Comparison of ENCODE assay signal across 12 cellular contexts in the genomic region with DNA sequence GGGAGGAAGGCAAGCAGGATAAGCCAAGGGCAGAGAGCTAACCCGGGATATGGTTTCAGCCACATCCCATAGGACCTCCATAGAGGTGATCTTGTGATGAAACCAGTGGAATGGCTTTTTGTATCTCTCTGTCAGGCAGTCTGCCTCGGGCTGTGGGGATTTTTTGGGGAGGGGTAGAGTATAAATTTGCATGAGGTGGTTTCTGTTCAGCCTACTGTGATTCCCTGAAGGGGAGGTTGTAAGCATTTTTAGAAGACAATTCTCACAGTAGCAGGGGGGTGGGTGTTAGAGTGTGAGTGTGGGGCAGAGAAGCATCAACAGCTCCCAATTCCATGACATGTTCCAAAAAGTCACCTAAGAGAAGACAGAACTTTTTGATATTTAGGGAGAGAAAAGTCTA. TPM values are rescaled to one million over a fixed set of nuclear protein-coding genes. Genes with fewer than 3 reads are reported as not detected.
DNase-seq lines count a peak whose midpoint lies in the region; ATAC-seq, FAIRE-seq and TF ChIP-seq lines count a peak whose summit lies in the region.
"Had no signal": no experiment of that assay in that cellular context is flagged by ENCODE, and none has a peak within 500 bp of the region (broad histone marks: within the 10 kb centered on the region; RNA-seq: fewer than 3 reads in every experiment).

No MANE protein-coding gene starts in this region.

- CTCF ChIA-PET in HepG2 (lab: Yijun Ruan, JAX; ENCODE audit: low intra/inter-chr PET ratio, low total read pairs) = no interaction called here

- no peaks in the 10 kb centered on the region for H3K4me1 ChIP-seq in HepG2 (ENCODE audit: insufficient read depth, low read length)

- no peak overlapping the region for H3K4me2 ChIP-seq in HepG2 (ENCODE audit: low read depth, low read length)

- no peak for TF ChIP-seq RAD21 in HepG2 (CRISPR knock-in tag; IDR thresholded peaks at IDR 0.05)

- peak overlapping the region; percentile 29 to 68 for H3K4me3 Mint-ChIP-seq in stimulated activated naive B cell treated with anti-CD40 and anti-IgM and Interleukin-4, amounts not matched to agents 10 μg/mL and 1 μg/mL and 100 μg/mL, for 72 hours
- H3K4me3 Mint-ChIP-seq: activated naive CD8-positive, alpha-beta T cell treated with anti-CD3 and anti-CD28 coated beads, Interleukin-2, amount 10 ng/mL, durations not matched to agents 7 days and 5 days had no signal

- no peak overlapping the region for H3K27ac Mint-ChIP-seq in stimulated activated naive B cell treated with anti-CD40 and anti-IgM and Interleukin-4, amounts not matched to agents 10 μg/mL and 1 μg/mL and 100 μg/mL, for 72 hours
- H3K27ac Mint-ChIP-seq: activated naive CD8-positive, alpha-beta T cell treated with anti-CD3 and anti-CD28 coated beads, Interleukin-2, amount 10 ng/mL, durations not matched to agents 7 days and 5 days had no signal

- H3K79me2 ChIP-seq in HepG2 (ENCODE audit: insufficient read depth, low read length) = no peaks in the 10 kb centered on the region

- in situ Hi-C loops in HepG2 (cut with HindIII; ENCODE audit: extremely low pct_ligation_motif_present, low pct_unique_long_range_greater_than_20kb) = no loop called here

- no peaks in the 10 kb centered on the region for H3K27me3 Mint-ChIP-seq in stimulated activated naive B cell treated with anti-CD40 and anti-IgM and Interleukin-4, amounts not matched to agents 10 μg/mL and 1 μg/mL and 100 μg/mL, for 72 hours

- no peak overlapping the region for H2AFZ ChIP-seq in HepG2 (ENCODE audit: low read length)

- H4K20me1 ChIP-seq in HepG2 (ENCODE audit: insufficient read depth, low read length) = no peaks in the 10 kb centered on the region

- TF ChIP-seq POLR2A in HepG2 (IDR thresholded peaks at IDR 0.05; ENCODE audit: insufficient read depth in 1 of 2, low read depth in 2 of 2, low read length in 2 of 2) = no peak

- intact Hi-C loops in HepG2 (cut with micrococcal nuclease; ENCODE audit: unreplicated experiment) = no loop called here
- intact Hi-C loops in head of caudate nucleus (cut with DNase I) = no loop called here

- TF ChIP-seq EP300 in HepG2 (IDR thresholded peaks at IDR 0.05; ENCODE audit: low read depth in 2 of 2, low read length in 2 of 2) (no peak), HepG2 (CRISPR knock-in tag; IDR thresholded peaks at IDR 0.05; ENCODE audit: borderline replicate concordance) (no peak)

- H3K9me3 Mint-ChIP-seq in stimulated activated naive B cell treated with anti-CD40 and anti-IgM and Interleukin-4, amounts not matched to agents 10 μg/mL and 1 μg/mL and 100 μg/mL, for 72 hours = peaks cover 8 to 14% of the 10 kb centered on the region in 2 donors
- H3K9me3 Mint-ChIP-seq: activated naive CD8-positive, alpha-beta T cell treated with anti-CD3 and anti-CD28 coated beads, Interleukin-2, amount 10 ng/mL, durations not matched to agents 7 days and 5 days had no signal

- peak; percentile 20 for DNase-seq in stimulated activated naive B cell treated with anti-CD40 and anti-IgM and Interleukin-4, amounts not matched to agents 10 μg/mL and 1 μg/mL and 100 μg/mL, for 72 hours
- DNase-seq in HepG2 (ENCODE audit: low spot score) (no peak), SKM-1 (lab: John Stamatoyannopoulos, UW; ENCODE audit: unreplicated experiment) (no peak), head of caudate nucleus (no peak)
- DNase-seq: activated naive CD8-positive, alpha-beta T cell treated with anti-CD3 and anti-CD28 coated beads, Interleukin-2, amount 10 ng/mL, durations not matched to agents 7 days and 5 days; DND-41; NCI-H1436 treated with DMSO at 0.1 percent for 48 hours; Right ventricle myocardium superior had no signal

- H3K4me3 ChIP-seq in HepG2 (replicated peaks in 1 of 3; ENCODE audit: insufficient read depth in 1 of 3, low read depth in 2 of 3, low read length in 3 of 3) = no peak overlapping the region

- POLR2A ChIA-PET in HepG2 (lab: Yijun Ruan, JAX) = no interaction called here

- TF ChIP-seq CTCF in HepG2 (CRISPR knock-in tag; IDR thresholded peaks at IDR 0.05) = no peak

- H3K36me3 Mint-ChIP-seq in stimulated activated naive B cell treated with anti-CD40 and anti-IgM and Interleukin-4, amounts not matched to agents 10 μg/mL and 1 μg/mL and 100 μg/mL, for 72 hours = peaks cover 5 to 14% of the 10 kb centered on the region in 2 donors
- H3K36me3 Mint-ChIP-seq: activated naive CD8-positive, alpha-beta T cell treated with anti-CD3 and anti-CD28 coated beads, Interleukin-2, amount 10 ng/mL, durations not matched to agents 7 days and 5 days had no signal

- H3K9me3 ChIP-seq in HepG2 (ENCODE audit: low read length) = no peaks in the 10 kb centered on the region

- H3K9ac ChIP-seq in HepG2 (ENCODE audit: insufficient read depth, low read depth, low read length) = no peak overlapping the region

- no peaks in the 10 kb centered on the region; a peak in 1 of 5 replicates for H3K27me3 ChIP-seq in HepG2 (ENCODE audit: control insufficient read depth in 1 of 2, insufficient read depth in 2 of 2, low read length in 2 of 2)

- 0% methylated on average over 2 of the region's 2 CpGs for WGBS in HepG2 (ENCODE audit: low lambda C conversion rate)

- ATAC-seq in GM19324 (IDR thresholded peaks at IDR 0.05; ENCODE audit: low FRiP score, unreplicated experiment) (peak; percentile 66), HG02678 (IDR thresholded peaks at IDR 0.05; ENCODE audit: unreplicated experiment) (peak; percentile 88), HG03521 (IDR thresholded peaks at IDR 0.05; ENCODE audit: unreplicated experiment) (peak; percentile 75), HepG2 (no peak)
- peak; percentile 87 to 89 for ATAC-seq in stimulated activated naive B cell treated with anti-CD40 and anti-IgM and Interleukin-4, amounts not matched to agents 10 μg/mL and 1 μg/mL and 100 μg/mL, for 72 hours (replicated peaks)

- H3K4me1 Mint-ChIP-seq in stimulated activated naive B cell treated with anti-CD40 and anti-IgM and Interleukin-4, amounts not matched to agents 10 μg/mL and 1 μg/mL and 100 μg/mL, for 72 hours = peaks cover 60 to 88% of the 10 kb centered on the region in 2 donors
- H3K4me1 Mint-ChIP-seq: activated naive CD8-positive, alpha-beta T cell treated with anti-CD3 and anti-CD28 coated beads, Interleukin-2, amount 10 ng/mL, durations not matched to agents 7 days and 5 days had no signal

- H3K36me3 ChIP-seq in HepG2 (replicated peaks in 1 of 2; ENCODE audit: control insufficient read depth in 1 of 2, insufficient read depth in 2 of 2, low read length in 2 of 2) = no peaks in the 10 kb centered on the region

- H3K27ac ChIP-seq in HepG2 (ENCODE audit: extremely low read length, insufficient read depth, low read length) = no peak overlapping the region

- no TSS peak for BruUV-seq in HepG2 (replicated peaks; lab: Mats Ljungman, UMichigan)

- FAIRE-seq in HepG2 (lab: Jason Lieb, UNC) = no peak

RNA-seq across cellular contexts. Expression of gene OR9A2, which starts 11.8 kb away (rescaled TPM):
- not detected in 2 replicates for total RNA-seq in HepG2 (2016; rRNA removed; fragmentation: Illumina TruSeq; extraction: Trizol)
- not detected in 2 replicates for total RNA-seq in HepG2 (2016; cell fraction: cytosol; rRNA removed; fragmentation: Illumina TruSeq; extraction: Trizol; ENCODE audit: low read depth)
- not detected in 2 replicates for total RNA-seq in HepG2 (2016; cell fraction: insoluble cytoplasmic fraction; rRNA removed; fragmentation: Illumina TruSeq; extraction: Trizol)
- total RNA-seq in HepG2 (2016; cell fraction: membrane; rRNA removed; fragmentation: Illumina TruSeq; extraction: Trizol) = not detected in 2 replicates
- total RNA-seq in HepG2 (2016; cell fraction: nucleus; rRNA removed; fragmentation: Illumina TruSeq; extraction: Trizol) = not detected in 2 replicates
- not detected in 2 replicates for polyA plus RNA-seq in HepG2 (2011; rRNA removed)
- not detected in 2 replicates for polyA plus RNA-seq in HepG2 (2011; cell fraction: cytosol; rRNA removed)
- polyA plus RNA-seq in HepG2 (2011; cell fraction: nucleus; rRNA removed) = not detected in 2 replicates
- not detected in 2 replicates for polyA plus RNA-seq in HepG2 (2012)
- not detected in 2 replicates for polyA plus RNA-seq in HepG2 (2016; cell fraction: cytosol; fragmentation: Illumina TruSeq; extraction: Trizol; ENCODE audit: low read depth)
- not detected in 2 replicates for polyA plus RNA-seq in HepG2 (2016; cell fraction: insoluble cytoplasmic fraction; fragmentation: Illumina TruSeq; extraction: Trizol; ENCODE audit: low read depth)
- not detected in 2 replicates for polyA plus RNA-seq in HepG2 (2016; cell fraction: membrane; fragmentation: Illumina TruSeq; extraction: Trizol; ENCODE audit: low read depth)
- not detected in 2 replicates for polyA plus RNA-seq in HepG2 (2016; cell fraction: nucleus; fragmentation: Illumina TruSeq; extraction: Trizol; ENCODE audit: insufficient read depth, low read depth)
- polyA minus RNA-seq in HepG2 (2011; rRNA and poly(A)+ RNA removed; ENCODE audit: low replicate concordance) = 0.14 and 1.6 TPM in 2 replicates
- not detected in 2 replicates for polyA minus RNA-seq in HepG2 (2011; cell fraction: cytosol; rRNA and poly(A)+ RNA removed)
- 1.1 and 2.2 TPM in 2 replicates for polyA minus RNA-seq in HepG2 (2011; cell fraction: nucleus; rRNA and poly(A)+ RNA removed)
- total RNA-seq: subcutaneous adipose tissue had no signal

RNA-seq across cellular contexts. Expression of gene OR6V1, which starts 37.0 kb away (rescaled TPM):
- total RNA-seq in HepG2 (2016; rRNA removed; fragmentation: Illumina TruSeq; extraction: Trizol) = not detected in 2 replicates
- not detected in 2 replicates for total RNA-seq in HepG2 (2016; cell fraction: cytosol; rRNA removed; fragmentation: Illumina TruSeq; extraction: Trizol; ENCODE audit: low read depth)
- not detected in 2 replicates for total RNA-seq in HepG2 (2016; cell fraction: insoluble cytoplasmic fraction; rRNA removed; fragmentation: Illumina TruSeq; extraction: Trizol)
- total RNA-seq in HepG2 (2016; cell fraction: membrane; rRNA removed; fragmentation: Illumina TruSeq; extraction: Trizol) = not detected in 2 replicates
- total RNA-seq in HepG2 (2016; cell fraction: nucleus; rRNA removed; fragmentation: Illumina TruSeq; extraction: Trizol) = not detected in 2 replicates
- polyA plus RNA-seq in HepG2 (2011; rRNA removed) = not detected in 2 replicates
- not detected in 2 replicates for polyA plus RNA-seq in HepG2 (2011; cell fraction: cytosol; rRNA removed)
- not detected in 2 replicates for polyA plus RNA-seq in HepG2 (2011; cell fraction: nucleus; rRNA removed)
- polyA plus RNA-seq in HepG2 (2012) = not detected in 2 replicates
- not detected in 2 replicates for polyA plus RNA-seq in HepG2 (2016; cell fraction: cytosol; fragmentation: Illumina TruSeq; extraction: Trizol; ENCODE audit: low read depth)
- not detected in 2 replicates for polyA plus RNA-seq in HepG2 (2016; cell fraction: insoluble cytoplasmic fraction; fragmentation: Illumina TruSeq; extraction: Trizol; ENCODE audit: low read depth)
- polyA plus RNA-seq in HepG2 (2016; cell fraction: membrane; fragmentation: Illumina TruSeq; extraction: Trizol; ENCODE audit: low read depth) = not detected in 2 replicates
- polyA plus RNA-seq in HepG2 (2016; cell fraction: nucleus; fragmentation: Illumina TruSeq; extraction: Trizol; ENCODE audit: insufficient read depth, low read depth) = not detected in 2 replicates
- polyA minus RNA-seq in HepG2 (2011; rRNA and poly(A)+ RNA removed; ENCODE audit: low replicate concordance) = not detected in 2 replicates
- not detected in 2 replicates for polyA minus RNA-seq in HepG2 (2011; cell fraction: cytosol; rRNA and poly(A)+ RNA removed)
- polyA minus RNA-seq in HepG2 (2011; cell fraction: nucleus; rRNA and poly(A)+ RNA removed) = not detected in 2 replicates
- total RNA-seq: activated naive CD8-positive, alpha-beta T cell treated with anti-CD3 and anti-CD28 coated beads, Interleukin-2, amount 10 ng/mL, durations not matched to agents 7 days and 5 days; Right ventricle myocardium superior; subcutaneous adipose tissue had no signal

RNA-seq across cellular contexts. Expression of gene KEL, which starts 52.9 kb away (rescaled TPM):
- total RNA-seq in HepG2 (2016; rRNA removed; fragmentation: Illumina TruSeq; extraction: Trizol) = not detected in 2 replicates
- total RNA-seq in HepG2 (2016; cell fraction: cytosol; rRNA removed; fragmentation: Illumina TruSeq; extraction: Trizol; ENCODE audit: low read depth) = not detected in 2 replicates
- total RNA-seq in HepG2 (2016; cell fraction: insoluble cytoplasmic fraction; rRNA removed; fragmentation: Illumina TruSeq; extraction: Trizol) = 0.24 TPM in 1 of 2 replicates, not detected in the other
- not detected in 2 replicates for total RNA-seq in HepG2 (2016; cell fraction: membrane; rRNA removed; fragmentation: Illumina TruSeq; extraction: Trizol)
- total RNA-seq in HepG2 (2016; cell fraction: nucleus; rRNA removed; fragmentation: Illumina TruSeq; extraction: Trizol) = not detected in 2 replicates
- 0.03 and 0.09 TPM in 2 replicates for polyA plus RNA-seq in HepG2 (2011; rRNA removed)
- polyA plus RNA-seq in HepG2 (2011; cell fraction: cytosol; rRNA removed) = 0.03 and 0.04 TPM in 2 replicates
- polyA plus RNA-seq in HepG2 (2011; cell fraction: nucleus; rRNA removed) = 0.47 and 0.51 TPM in 2 replicates
- 0.11 and 0.70 TPM in 2 replicates for polyA plus RNA-seq in HepG2 (2012)
- polyA plus RNA-seq in HepG2 (2016; cell fraction: cytosol; fragmentation: Illumina TruSeq; extraction: Trizol; ENCODE audit: low read depth) = not detected in 2 replicates
- 0.45 TPM in 1 of 2 replicates, not detected in the other for polyA plus RNA-seq in HepG2 (2016; cell fraction: insoluble cytoplasmic fraction; fragmentation: Illumina TruSeq; extraction: Trizol; ENCODE audit: low read depth)
- polyA plus RNA-seq in HepG2 (2016; cell fraction: membrane; fragmentation: Illumina TruSeq; extraction: Trizol; ENCODE audit: low read depth) = not detected in 2 replicates
- not detected in 2 replicates for polyA plus RNA-seq in HepG2 (2016; cell fraction: nucleus; fragmentation: Illumina TruSeq; extraction: Trizol; ENCODE audit: insufficient read depth, low read depth)
- 0.08 and 1.7 TPM in 2 replicates for polyA minus RNA-seq in HepG2 (2011; rRNA and poly(A)+ RNA removed; ENCODE audit: low replicate concordance)
- not detected in 2 replicates for polyA minus RNA-seq in HepG2 (2011; cell fraction: cytosol; rRNA and poly(A)+ RNA removed)
- polyA minus RNA-seq in HepG2 (2011; cell fraction: nucleus; rRNA and poly(A)+ RNA removed) = 0.75 and 0.77 TPM in 2 replicates
